1 cellular context compared by ENCODE assay signal in the genomic region with DNA sequence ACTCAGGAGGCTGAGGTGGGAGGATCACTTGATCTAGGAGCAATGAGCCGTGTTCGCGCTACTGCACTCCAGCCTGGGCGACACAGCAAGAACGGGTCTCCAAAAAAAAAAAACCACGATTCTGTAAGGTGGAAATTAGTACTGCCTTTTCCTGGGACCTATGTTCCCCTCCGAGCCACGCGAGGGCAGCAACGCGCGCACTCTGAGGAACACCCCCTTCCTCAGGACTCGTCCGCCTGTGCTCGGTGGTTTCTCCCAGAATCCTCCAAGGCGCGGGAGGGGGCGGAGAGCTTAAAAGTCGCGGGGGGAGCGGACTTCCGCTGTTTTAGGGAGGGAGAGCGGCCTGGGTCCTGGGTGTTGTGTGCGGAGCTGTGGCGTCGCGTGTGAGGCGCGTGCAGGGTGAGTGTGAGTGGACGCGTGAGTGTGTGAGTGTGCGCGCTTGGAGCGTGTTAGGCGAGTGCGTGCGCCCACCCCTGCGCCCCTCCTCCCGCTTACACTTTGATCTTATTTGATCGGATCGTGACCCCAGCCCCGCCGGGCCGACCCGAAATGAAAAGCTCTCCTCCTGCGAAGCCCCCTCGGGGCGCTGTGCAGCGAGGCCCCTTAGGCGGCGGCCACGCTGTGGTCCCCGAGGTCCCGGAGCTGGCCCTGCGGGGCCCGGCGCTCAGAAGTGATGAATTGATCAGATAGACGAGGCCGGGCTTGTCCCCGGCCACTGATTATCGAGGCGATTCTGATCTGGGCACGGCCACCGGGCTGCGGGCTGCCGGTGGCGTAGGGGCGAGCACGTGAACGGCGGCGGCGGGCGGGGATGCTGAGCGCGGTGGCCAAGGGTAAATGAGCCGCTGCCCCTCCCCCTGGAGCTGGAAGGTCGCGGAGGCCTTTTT.
A peak's percentile ranks its signal among the peaks of the same experiment; 100 is the strongest.
TF ChIP-seq lines count a peak whose summit lies in the region.

No MANE protein-coding gene starts in this region.

TF ChIP-seq in HCT116, 20 proteins besides CTCF, POLR2A, EP300 and RAD21 (continued from another document):
- TF ChIP-seq, protein P1, sequence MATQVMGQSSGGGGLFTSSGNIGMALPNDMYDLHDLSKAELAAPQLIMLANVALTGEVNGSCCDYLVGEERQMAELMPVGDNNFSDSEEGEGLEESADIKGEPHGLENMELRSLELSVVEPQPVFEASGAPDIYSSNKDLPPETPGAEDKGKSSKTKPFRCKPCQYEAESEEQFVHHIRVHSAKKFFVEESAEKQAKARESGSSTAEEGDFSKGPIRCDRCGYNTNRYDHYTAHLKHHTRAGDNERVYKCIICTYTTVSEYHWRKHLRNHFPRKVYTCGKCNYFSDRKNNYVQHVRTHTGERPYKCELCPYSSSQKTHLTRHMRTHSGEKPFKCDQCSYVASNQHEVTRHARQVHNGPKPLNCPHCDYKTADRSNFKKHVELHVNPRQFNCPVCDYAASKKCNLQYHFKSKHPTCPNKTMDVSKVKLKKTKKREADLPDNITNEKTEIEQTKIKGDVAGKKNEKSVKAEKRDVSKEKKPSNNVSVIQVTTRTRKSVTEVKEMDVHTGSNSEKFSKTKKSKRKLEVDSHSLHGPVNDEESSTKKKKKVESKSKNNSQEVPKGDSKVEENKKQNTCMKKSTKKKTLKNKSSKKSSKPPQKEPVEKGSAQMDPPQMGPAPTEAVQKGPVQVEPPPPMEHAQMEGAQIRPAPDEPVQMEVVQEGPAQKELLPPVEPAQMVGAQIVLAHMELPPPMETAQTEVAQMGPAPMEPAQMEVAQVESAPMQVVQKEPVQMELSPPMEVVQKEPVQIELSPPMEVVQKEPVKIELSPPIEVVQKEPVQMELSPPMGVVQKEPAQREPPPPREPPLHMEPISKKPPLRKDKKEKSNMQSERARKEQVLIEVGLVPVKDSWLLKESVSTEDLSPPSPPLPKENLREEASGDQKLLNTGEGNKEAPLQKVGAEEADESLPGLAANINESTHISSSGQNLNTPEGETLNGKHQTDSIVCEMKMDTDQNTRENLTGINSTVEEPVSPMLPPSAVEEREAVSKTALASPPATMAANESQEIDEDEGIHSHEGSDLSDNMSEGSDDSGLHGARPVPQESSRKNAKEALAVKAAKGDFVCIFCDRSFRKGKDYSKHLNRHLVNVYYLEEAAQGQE (IDR thresholded peaks at IDR 0.05; ENCODE audit: low read depth), result no peak
- TF ChIP-seq, protein P2, sequence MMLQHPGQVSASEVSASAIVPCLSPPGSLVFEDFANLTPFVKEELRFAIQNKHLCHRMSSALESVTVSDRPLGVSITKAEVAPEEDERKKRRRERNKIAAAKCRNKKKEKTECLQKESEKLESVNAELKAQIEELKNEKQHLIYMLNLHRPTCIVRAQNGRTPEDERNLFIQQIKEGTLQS (IDR thresholded peaks at IDR 0.05), result no peak
- TF ChIP-seq SP1 (IDR thresholded peaks at IDR 0.05; ENCODE audit: low read depth), result peak; percentile 87
- peak; percentile 71; the same call in 1 of the 2 replicates for TF ChIP-seq ZFX (IDR thresholded peaks at IDR 0.05)
- TF ChIP-seq EGR1 (IDR thresholded peaks at IDR 0.05; ENCODE audit: low read depth), result peak; percentile 94
- 0 out of 2 replicates have a peak, but pooled peaks have one; percentile 25 for TF ChIP-seq FOSL1 (IDR thresholded peaks at IDR 0.05; ENCODE audit: low read depth)
- no peak; the same call in 1 of the 2 replicates for TF ChIP-seq SRF (IDR thresholded peaks at IDR 0.05; ENCODE audit: low read depth)
- peak; percentile 79 for TF ChIP-seq TCF7L2 (IDR thresholded peaks at IDR 0.05; ENCODE audit: borderline replicate concordance, extremely low read depth, insufficient read depth, insufficient read length)
- TF ChIP-seq CBX3 (IDR thresholded peaks at IDR 0.05; ENCODE audit: low read depth), result peak; percentile 94
- TF ChIP-seq, protein P3, sequence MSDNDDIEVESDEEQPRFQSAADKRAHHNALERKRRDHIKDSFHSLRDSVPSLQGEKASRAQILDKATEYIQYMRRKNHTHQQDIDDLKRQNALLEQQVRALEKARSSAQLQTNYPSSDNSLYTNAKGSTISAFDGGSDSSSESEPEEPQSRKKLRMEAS (IDR thresholded peaks at IDR 0.05), result peak; percentile 98
- TF ChIP-seq SIN3A (IDR thresholded peaks at IDR 0.05; ENCODE audit: low read depth), result peak; percentile 99
- no peak for TF ChIP-seq ZNF274 (IDR thresholded peaks at IDR 0.05; ENCODE audit: low read depth, low read length)
- TF ChIP-seq, protein P4, sequence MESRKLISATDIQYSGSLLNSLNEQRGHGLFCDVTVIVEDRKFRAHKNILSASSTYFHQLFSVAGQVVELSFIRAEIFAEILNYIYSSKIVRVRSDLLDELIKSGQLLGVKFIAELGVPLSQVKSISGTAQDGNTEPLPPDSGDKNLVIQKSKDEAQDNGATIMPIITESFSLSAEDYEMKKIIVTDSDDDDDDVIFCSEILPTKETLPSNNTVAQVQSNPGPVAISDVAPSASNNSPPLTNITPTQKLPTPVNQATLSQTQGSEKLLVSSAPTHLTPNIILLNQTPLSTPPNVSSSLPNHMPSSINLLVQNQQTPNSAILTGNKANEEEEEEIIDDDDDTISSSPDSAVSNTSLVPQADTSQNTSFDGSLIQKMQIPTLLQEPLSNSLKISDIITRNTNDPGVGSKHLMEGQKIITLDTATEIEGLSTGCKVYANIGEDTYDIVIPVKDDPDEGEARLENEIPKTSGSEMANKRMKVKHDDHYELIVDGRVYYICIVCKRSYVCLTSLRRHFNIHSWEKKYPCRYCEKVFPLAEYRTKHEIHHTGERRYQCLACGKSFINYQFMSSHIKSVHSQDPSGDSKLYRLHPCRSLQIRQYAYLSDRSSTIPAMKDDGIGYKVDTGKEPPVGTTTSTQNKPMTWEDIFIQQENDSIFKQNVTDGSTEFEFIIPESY (IDR thresholded peaks at IDR 0.05; ENCODE audit: extremely low read depth, insufficient replicate concordance, low read length), result peak; percentile 81
- peak; percentile 89 for TF ChIP-seq ELF1 (IDR thresholded peaks at IDR 0.05; ENCODE audit: borderline replicate concordance, low read depth)
- TF ChIP-seq CEBPB (IDR thresholded peaks at IDR 0.05; ENCODE audit: low read depth), result no peak; the same call in 1 of the 2 replicates
- peak; percentile 74 for TF ChIP-seq JUND (IDR thresholded peaks at IDR 0.05)
TF ChIP-seq in HCT116: peak in this region for 13.
